In genomic region chr2:5696741-5697521, GRCh38 we compare ENCODE assay signal across 8 cellular contexts. TPM values are rescaled to one million over a fixed set of nuclear protein-coding genes. Genes with fewer than 3 reads are reported as not detected.
DNase-seq lines count a peak whose midpoint lies in the region; ATAC-seq and TF ChIP-seq lines count a peak whose summit lies in the region.

No MANE protein-coding gene starts in this region.

- DNase-seq in NCI-H82 (lab: John Stamatoyannopoulos, UW): peak; percentile 88
- DNase-seq in heart left ventricle: peak in 2 of 5 donors; percentile 30 to 33
- DNase-seq in spleen: no peak
- no peak for DNase-seq in activated CD8-positive, alpha-beta memory T cell treated with anti-CD3 and anti-CD28 coated beads for 24 hours
- DNase-seq in dermis blood vessel endothelial cell: no peak
- no peak for DNase-seq in AML-193 (lab: John Stamatoyannopoulos, UW)
- DNase-seq in inferior parietal cortex (ENCODE audit: extremely low spot score): no peak

- peak overlapping the region; percentile 31 to 55 (median 47) for H3K4me3 ChIP-seq in heart left ventricle
- peak overlapping the region in 7 of 8 donors; percentile 28 to 65 (median 39) for H3K4me3 ChIP-seq in spleen

- TF ChIP-seq CTCF in heart left ventricle (IDR thresholded peaks at IDR 0.05): no peak
- TF ChIP-seq CTCF in spleen (IDR thresholded peaks at IDR 0.05 in 8 of 11, conservative IDR thresholded peaks at IDR 0.05 in 3 of 11): no peak

- H3K36me3 ChIP-seq in heart left ventricle (no peaks in the 10 kb centered on the region), spleen (no peaks in the 10 kb centered on the region)

- intact Hi-C loops in heart left ventricle (cut with DNase I): loop anchor here in 6 of 10 donors (5.0 to 10.0 kb wide), 5 partner anchors 182 to 1078 kb away; no protein-coding TSS in a partner anchor
- intact Hi-C loops in spleen (cut with DNase I; ENCODE audit: low total_unique reads): no loop called here

- peak overlapping the region in 11 of 12 donors; percentile 45 to 89 (median 78) for H3K27ac ChIP-seq in heart left ventricle
- H3K27ac ChIP-seq in spleen: peak overlapping the region in 6 of 8 donors; percentile 33 to 77 (median 62)

- H3K9me3 ChIP-seq in heart left ventricle (no peaks in the 10 kb centered on the region), spleen (peaks cover 0 to 17% (median 0%) of the 10 kb centered on the region in 8 donors)

- TF ChIP-seq POLR2A in heart left ventricle (IDR thresholded peaks at IDR 0.05) (no peak), spleen (IDR thresholded peaks at IDR 0.05) (no peak)

- H3K27me3 ChIP-seq in heart left ventricle (peaks cover 37 to 99% (median 70%) of the 10 kb centered on the region in 9 donors), spleen (replicated peaks in 1 of 7) (peaks cover 0 to 100% (median 67%) of the 10 kb centered on the region in 7 donors)

- H3K4me1 ChIP-seq in heart left ventricle (peaks cover 2 to 39% (median 17%) of the 10 kb centered on the region in 12 donors), spleen (peaks cover 17 to 45% (median 36%) of the 10 kb centered on the region in 6 donors)

- ATAC-seq in GM21528 (IDR thresholded peaks at IDR 0.05; ENCODE audit: low FRiP score, unreplicated experiment) (peak; percentile 57), heart left ventricle (peak; percentile 42 to 65 (median 64))

- whole genome bisulfite sequencing in heart left ventricle, 4 donors: 2 to 7% (median 5%) methylated on average over 22 to 75 of the region's 75 CpGs
- WGBS in spleen, 5 donors: 3 to 9% (median 4%) methylated on average over 26 to 75 of the region's 75 CpGs

RNA-seq across cellular contexts. Expression of gene SOX11, which starts 4.7 kb away (rescaled TPM):
- total RNA-seq in heart left ventricle (1 to 10 TPM in 7 of 9 donors, under 1 TPM in 2; 0.48 to 5.6 (median 1.5) TPM), spleen (under 1 TPM; 0.23 to 0.92 (median 0.32) TPM), dermis blood vessel endothelial cell (not detected in 2 replicates)
- polyA plus RNA-seq in heart left ventricle (1 to 10 TPM in 1 of 2 donors, under 1 TPM in 1; 0.64 to 1.0 TPM), spleen (under 1 TPM; 0.09 to 0.32 (median 0.26) TPM)
